Comparison of ENCODE assay signal across 1 cellular context in genomic region chr11:73152861-73153483, GRCh38.
TF ChIP-seq lines count a peak whose summit lies in the region.

No MANE protein-coding gene starts in this region.

TF ChIP-seq in HepG2, 621 proteins besides CTCF, POLR2A, EP300 and RAD21 (continued from another document and continues in another):
- peak; percentile 47; the same call in 1 of the 2 replicates for TF ChIP-seq PAXIP1 (CRISPR knock-in tag; conservative IDR thresholded peaks at IDR 0.05)
- TF ChIP-seq TFDP2 (CRISPR knock-in tag; IDR thresholded peaks at IDR 0.05): no peak
- TF ChIP-seq KDM5B (CRISPR knock-in tag; IDR thresholded peaks at IDR 0.05; ENCODE audit: borderline replicate concordance): 0 out of 2 replicates have a peak, but pooled peaks have one; percentile 6
- 0 out of 2 replicates have a peak, but pooled peaks have one; percentile 15 for TF ChIP-seq ARID5B (CRISPR knock-in tag; IDR thresholded peaks at IDR 0.05)
- no peak for TF ChIP-seq JUND (CRISPR knock-in tag; IDR thresholded peaks at IDR 0.05)
- TF ChIP-seq SALL1 (CRISPR knock-in tag; IDR thresholded peaks at IDR 0.05): peak; percentile 38; the same call in 1 of the 2 replicates
- TF ChIP-seq NR2C2 (CRISPR knock-in tag; IDR thresholded peaks at IDR 0.05; ENCODE audit: borderline replicate concordance): no peak
- peak; percentile 82 for TF ChIP-seq HNF4A (CRISPR knock-in tag; IDR thresholded peaks at IDR 0.05)
- no peak for TF ChIP-seq ZC3H4 (CRISPR knock-in tag; IDR thresholded peaks at IDR 0.05; ENCODE audit: borderline replicate concordance)
- no peak for TF ChIP-seq ZNF446 (CRISPR knock-in tag; IDR thresholded peaks at IDR 0.05)
- TF ChIP-seq SIX1 (CRISPR knock-in tag; IDR thresholded peaks at IDR 0.05; ENCODE audit: borderline replicate concordance): peak; percentile 84; the same call in 1 of the 2 replicates
- no peak for TF ChIP-seq ZNF276 (CRISPR knock-in tag; IDR thresholded peaks at IDR 0.05; ENCODE audit: low read depth)
- no peak for TF ChIP-seq MLX (CRISPR knock-in tag; IDR thresholded peaks at IDR 0.05)
- no peak for TF ChIP-seq KLF9 (CRISPR knock-in tag; IDR thresholded peaks at IDR 0.05; ENCODE audit: low read depth)
- TF ChIP-seq GLI4 (CRISPR knock-in tag; IDR thresholded peaks at IDR 0.05; ENCODE audit: borderline replicate concordance): no peak
- TF ChIP-seq HOXA3 (CRISPR knock-in tag; IDR thresholded peaks at IDR 0.05): peak; percentile 49; the same call in 1 of the 2 replicates
- TF ChIP-seq ZNF597 (CRISPR knock-in tag; IDR thresholded peaks at IDR 0.05): no peak
- 0 out of 2 replicates have a peak, but pooled peaks have one; percentile 37 for TF ChIP-seq ZNF891 (CRISPR knock-in tag; IDR thresholded peaks at IDR 0.05)
- TF ChIP-seq ATF4 (CRISPR knock-in tag; IDR thresholded peaks at IDR 0.05): no peak
- TF ChIP-seq ZNF713 (CRISPR knock-in tag; IDR thresholded peaks at IDR 0.05): no peak
- TF ChIP-seq ZBTB3 (CRISPR knock-in tag; IDR thresholded peaks at IDR 0.05; ENCODE audit: borderline replicate concordance, low read depth): no peak
- TF ChIP-seq ZNF687 (CRISPR knock-in tag; IDR thresholded peaks at IDR 0.05): peak; percentile 42; the same call in 1 of the 2 replicates
- TF ChIP-seq ZMAT3 (CRISPR knock-in tag; conservative IDR thresholded peaks at IDR 0.05): no peak
- no peak for TF ChIP-seq PLRG1 (conservative IDR thresholded peaks at IDR 0.05)
- no peak for TF ChIP-seq ZNF230 (CRISPR knock-in tag; IDR thresholded peaks at IDR 0.05)
- TF ChIP-seq ZBTB39 (CRISPR knock-in tag; IDR thresholded peaks at IDR 0.05): no peak
- no peak; the same call in 1 of the 2 replicates for TF ChIP-seq ZNF292 (CRISPR knock-in tag; IDR thresholded peaks at IDR 0.05; ENCODE audit: borderline replicate concordance, low read depth)
- no peak for TF ChIP-seq KLF6 (CRISPR knock-in tag; IDR thresholded peaks at IDR 0.05)
- no peak for TF ChIP-seq NCOA1 (CRISPR knock-in tag; IDR thresholded peaks at IDR 0.05)
- TF ChIP-seq TCF12 (IDR thresholded peaks at IDR 0.05): no peak
- TF ChIP-seq TCF12 (CRISPR knock-in tag; IDR thresholded peaks at IDR 0.05): no peak
- no peak for TF ChIP-seq GATA4 (IDR thresholded peaks at IDR 0.05; ENCODE audit: borderline replicate concordance, low read depth)
- TF ChIP-seq SPEN (CRISPR knock-in tag; IDR thresholded peaks at IDR 0.05; ENCODE audit: low read depth): no peak
- TF ChIP-seq SRY (CRISPR knock-in tag; IDR thresholded peaks at IDR 0.05): no peak
- no peak for TF ChIP-seq SOX6 (IDR thresholded peaks at IDR 0.05)
- 0 out of 2 replicates have a peak, but pooled peaks have one; percentile 27 for TF ChIP-seq SOX6 (CRISPR knock-in tag; IDR thresholded peaks at IDR 0.05)
- no peak for TF ChIP-seq ARNTL (CRISPR knock-in tag; IDR thresholded peaks at IDR 0.05)
- TF ChIP-seq GATAD2A (CRISPR knock-in tag; IDR thresholded peaks at IDR 0.05): peak; percentile 39; the same call in 1 of the 2 replicates
- TF ChIP-seq ZFP91 (CRISPR knock-in tag; IDR thresholded peaks at IDR 0.05; ENCODE audit: borderline replicate concordance): peak; percentile 37; the same call in 1 of the 2 replicates
- peak; percentile 46; the same call in 1 of the 2 replicates for TF ChIP-seq ZFX (CRISPR knock-in tag; IDR thresholded peaks at IDR 0.05; ENCODE audit: low read depth)
